ENCODE assay signal across 1 cellular context in the genomic region with DNA sequence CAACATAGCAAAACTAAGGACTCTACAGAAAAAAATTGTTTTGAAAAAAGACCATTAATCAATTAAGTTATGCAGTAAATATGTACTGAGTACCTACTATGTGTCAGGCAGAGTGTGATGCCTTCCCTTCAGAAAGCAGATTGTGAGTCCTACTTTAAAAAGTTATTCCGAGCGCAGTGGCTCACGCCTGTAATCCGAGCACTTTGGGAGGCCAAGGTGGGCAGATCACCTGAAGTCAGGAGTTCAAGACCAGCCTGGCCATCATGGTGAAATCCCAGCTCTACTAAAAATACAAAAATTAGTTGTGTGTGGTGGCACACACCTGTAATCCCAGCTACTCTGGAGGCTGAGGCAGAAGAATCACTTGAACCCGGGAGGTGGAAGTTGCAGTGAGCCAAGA.
TF ChIP-seq lines count a peak whose summit lies in the region.

No MANE protein-coding gene starts in this region.

TF ChIP-seq in HepG2, 621 proteins besides CTCF, POLR2A, EP300 and RAD21:
- 0 out of 2 replicates have a peak, but pooled peaks have one; percentile 67 for TF ChIP-seq ZKSCAN1 (IDR thresholded peaks at IDR 0.05; ENCODE audit: low read length)
